Comparison of ENCODE assay signal across 2 cellular contexts in the genomic region with DNA sequence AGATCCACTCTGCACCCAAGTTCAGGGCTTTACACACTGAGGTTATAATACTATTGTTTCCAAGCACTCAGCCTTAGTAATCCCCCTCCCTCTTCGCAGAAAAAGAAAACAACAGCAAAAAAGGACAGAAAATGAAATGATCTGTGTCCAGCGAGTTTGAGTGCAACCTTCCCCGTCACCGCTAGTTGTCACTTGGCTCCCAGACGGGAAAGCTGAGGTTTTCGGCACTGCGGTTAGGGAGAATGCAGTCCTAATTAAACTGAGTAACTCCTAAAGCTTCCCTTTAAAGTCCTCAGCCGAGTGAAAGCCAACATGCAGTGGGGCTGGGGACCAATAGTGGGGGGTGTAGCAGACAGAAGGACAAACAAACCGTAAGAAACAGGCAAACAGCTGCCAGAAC.
TF ChIP-seq lines count a peak whose summit lies in the region.

No MANE protein-coding gene starts in this region.

TF ChIP-seq in K562, 482 proteins besides CTCF, POLR2A, EP300 and RAD21 (continued from another document):
- TF ChIP-seq KLF1 (tag; IDR thresholded peaks at IDR 0.05) (no peak), ESRRA (IDR thresholded peaks at IDR 0.05; ENCODE audit: borderline replicate concordance, low read depth) (no peak), RNF2 (IDR thresholded peaks at IDR 0.05) (no peak), FOXA1 (IDR thresholded peaks at IDR 0.05; ENCODE audit: borderline replicate concordance) (no peak), ZNF561 (CRISPR knock-in tag; conservative IDR thresholded peaks at IDR 0.05) (no peak), HMG20A (CRISPR knock-in tag; conservative IDR thresholded peaks at IDR 0.05) (no peak), ILK (tag; IDR thresholded peaks at IDR 0.05; ENCODE audit: borderline replicate concordance, low read depth) (no peak), U2AF2 (optimal IDR thresholded peaks at IDR 0.05; ENCODE audit: low read depth, low read length) (no peak)
- TF ChIP-seq, protein P1, sequence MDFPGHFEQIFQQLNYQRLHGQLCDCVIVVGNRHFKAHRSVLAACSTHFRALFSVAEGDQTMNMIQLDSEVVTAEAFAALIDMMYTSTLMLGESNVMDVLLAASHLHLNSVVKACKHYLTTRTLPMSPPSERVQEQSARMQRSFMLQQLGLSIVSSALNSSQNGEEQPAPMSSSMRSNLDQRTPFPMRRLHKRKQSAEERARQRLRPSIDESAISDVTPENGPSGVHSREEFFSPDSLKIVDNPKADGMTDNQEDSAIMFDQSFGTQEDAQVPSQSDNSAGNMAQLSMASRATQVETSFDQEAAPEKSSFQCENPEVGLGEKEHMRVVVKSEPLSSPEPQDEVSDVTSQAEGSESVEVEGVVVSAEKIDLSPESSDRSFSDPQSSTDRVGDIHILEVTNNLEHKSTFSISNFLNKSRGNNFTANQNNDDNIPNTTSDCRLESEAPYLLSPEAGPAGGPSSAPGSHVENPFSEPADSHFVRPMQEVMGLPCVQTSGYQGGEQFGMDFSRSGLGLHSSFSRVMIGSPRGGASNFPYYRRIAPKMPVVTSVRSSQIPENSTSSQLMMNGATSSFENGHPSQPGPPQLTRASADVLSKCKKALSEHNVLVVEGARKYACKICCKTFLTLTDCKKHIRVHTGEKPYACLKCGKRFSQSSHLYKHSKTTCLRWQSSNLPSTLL (IDR thresholded peaks at IDR 0.05): no peak
- TF ChIP-seq, protein P2, sequence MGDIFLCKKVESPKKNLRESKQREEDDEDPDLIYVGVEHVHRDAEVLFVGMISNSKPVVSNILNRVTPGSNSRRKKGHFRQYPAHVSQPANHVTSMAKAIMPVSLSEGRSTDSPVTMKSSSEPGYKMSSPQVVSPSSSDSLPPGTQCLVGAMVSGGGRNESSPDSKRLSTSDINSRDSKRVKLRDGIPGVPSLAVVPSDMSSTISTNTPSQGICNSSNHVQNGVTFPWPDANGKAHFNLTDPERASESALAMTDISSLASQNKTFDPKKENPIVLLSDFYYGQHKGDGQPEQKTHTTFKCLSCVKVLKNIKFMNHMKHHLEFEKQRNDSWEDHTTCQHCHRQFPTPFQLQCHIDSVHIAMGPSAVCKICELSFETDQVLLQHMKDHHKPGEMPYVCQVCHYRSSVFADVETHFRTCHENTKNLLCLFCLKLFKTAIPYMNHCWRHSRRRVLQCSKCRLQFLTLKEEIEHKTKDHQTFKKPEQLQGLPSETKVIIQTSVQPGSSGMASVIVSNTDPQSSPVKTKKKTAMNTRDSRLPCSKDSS (IDR thresholded peaks at IDR 0.05; ENCODE audit: low read depth, partially characterized antibody): no peak
- TF ChIP-seq, protein P3, sequence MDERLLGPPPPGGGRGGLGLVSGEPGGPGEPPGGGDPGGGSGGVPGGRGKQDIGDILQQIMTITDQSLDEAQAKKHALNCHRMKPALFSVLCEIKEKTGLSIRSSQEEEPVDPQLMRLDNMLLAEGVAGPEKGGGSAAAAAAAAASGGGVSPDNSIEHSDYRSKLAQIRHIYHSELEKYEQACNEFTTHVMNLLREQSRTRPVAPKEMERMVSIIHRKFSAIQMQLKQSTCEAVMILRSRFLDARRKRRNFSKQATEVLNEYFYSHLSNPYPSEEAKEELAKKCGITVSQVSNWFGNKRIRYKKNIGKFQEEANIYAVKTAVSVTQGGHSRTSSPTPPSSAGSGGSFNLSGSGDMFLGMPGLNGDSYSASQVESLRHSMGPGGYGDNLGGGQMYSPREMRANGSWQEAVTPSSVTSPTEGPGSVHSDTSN (CRISPR knock-in tag; IDR thresholded peaks at IDR 0.05; ENCODE audit: low read depth): no peak
- TF ChIP-seq, protein P3 (tag; conservative IDR thresholded peaks at IDR 0.05; ENCODE audit: low read depth): no peak
- TF ChIP-seq, protein P4, sequence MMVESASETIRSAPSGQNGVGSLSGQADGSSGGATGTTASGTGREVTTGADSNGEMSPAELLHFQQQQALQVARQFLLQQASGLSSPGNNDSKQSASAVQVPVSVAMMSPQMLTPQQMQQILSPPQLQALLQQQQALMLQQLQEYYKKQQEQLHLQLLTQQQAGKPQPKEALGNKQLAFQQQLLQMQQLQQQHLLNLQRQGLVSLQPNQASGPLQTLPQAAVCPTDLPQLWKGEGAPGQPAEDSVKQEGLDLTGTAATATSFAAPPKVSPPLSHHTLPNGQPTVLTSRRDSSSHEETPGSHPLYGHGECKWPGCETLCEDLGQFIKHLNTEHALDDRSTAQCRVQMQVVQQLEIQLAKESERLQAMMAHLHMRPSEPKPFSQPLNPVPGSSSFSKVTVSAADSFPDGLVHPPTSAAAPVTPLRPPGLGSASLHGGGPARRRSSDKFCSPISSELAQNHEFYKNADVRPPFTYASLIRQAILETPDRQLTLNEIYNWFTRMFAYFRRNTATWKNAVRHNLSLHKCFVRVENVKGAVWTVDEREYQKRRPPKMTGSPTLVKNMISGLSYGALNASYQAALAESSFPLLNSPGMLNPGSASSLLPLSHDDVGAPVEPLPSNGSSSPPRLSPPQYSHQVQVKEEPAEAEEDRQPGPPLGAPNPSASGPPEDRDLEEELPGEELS (CRISPR knock-in tag; IDR thresholded peaks at IDR 0.05; ENCODE audit: borderline replicate concordance): no peak

TF ChIP-seq in liver, 16 proteins besides CTCF, POLR2A, EP300 and RAD21 (continued from another document):
- TF ChIP-seq, protein P5, sequence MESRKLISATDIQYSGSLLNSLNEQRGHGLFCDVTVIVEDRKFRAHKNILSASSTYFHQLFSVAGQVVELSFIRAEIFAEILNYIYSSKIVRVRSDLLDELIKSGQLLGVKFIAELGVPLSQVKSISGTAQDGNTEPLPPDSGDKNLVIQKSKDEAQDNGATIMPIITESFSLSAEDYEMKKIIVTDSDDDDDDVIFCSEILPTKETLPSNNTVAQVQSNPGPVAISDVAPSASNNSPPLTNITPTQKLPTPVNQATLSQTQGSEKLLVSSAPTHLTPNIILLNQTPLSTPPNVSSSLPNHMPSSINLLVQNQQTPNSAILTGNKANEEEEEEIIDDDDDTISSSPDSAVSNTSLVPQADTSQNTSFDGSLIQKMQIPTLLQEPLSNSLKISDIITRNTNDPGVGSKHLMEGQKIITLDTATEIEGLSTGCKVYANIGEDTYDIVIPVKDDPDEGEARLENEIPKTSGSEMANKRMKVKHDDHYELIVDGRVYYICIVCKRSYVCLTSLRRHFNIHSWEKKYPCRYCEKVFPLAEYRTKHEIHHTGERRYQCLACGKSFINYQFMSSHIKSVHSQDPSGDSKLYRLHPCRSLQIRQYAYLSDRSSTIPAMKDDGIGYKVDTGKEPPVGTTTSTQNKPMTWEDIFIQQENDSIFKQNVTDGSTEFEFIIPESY (IDR thresholded peaks at IDR 0.05): no peak
- TF ChIP-seq, protein P6, sequence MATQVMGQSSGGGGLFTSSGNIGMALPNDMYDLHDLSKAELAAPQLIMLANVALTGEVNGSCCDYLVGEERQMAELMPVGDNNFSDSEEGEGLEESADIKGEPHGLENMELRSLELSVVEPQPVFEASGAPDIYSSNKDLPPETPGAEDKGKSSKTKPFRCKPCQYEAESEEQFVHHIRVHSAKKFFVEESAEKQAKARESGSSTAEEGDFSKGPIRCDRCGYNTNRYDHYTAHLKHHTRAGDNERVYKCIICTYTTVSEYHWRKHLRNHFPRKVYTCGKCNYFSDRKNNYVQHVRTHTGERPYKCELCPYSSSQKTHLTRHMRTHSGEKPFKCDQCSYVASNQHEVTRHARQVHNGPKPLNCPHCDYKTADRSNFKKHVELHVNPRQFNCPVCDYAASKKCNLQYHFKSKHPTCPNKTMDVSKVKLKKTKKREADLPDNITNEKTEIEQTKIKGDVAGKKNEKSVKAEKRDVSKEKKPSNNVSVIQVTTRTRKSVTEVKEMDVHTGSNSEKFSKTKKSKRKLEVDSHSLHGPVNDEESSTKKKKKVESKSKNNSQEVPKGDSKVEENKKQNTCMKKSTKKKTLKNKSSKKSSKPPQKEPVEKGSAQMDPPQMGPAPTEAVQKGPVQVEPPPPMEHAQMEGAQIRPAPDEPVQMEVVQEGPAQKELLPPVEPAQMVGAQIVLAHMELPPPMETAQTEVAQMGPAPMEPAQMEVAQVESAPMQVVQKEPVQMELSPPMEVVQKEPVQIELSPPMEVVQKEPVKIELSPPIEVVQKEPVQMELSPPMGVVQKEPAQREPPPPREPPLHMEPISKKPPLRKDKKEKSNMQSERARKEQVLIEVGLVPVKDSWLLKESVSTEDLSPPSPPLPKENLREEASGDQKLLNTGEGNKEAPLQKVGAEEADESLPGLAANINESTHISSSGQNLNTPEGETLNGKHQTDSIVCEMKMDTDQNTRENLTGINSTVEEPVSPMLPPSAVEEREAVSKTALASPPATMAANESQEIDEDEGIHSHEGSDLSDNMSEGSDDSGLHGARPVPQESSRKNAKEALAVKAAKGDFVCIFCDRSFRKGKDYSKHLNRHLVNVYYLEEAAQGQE (IDR thresholded peaks at IDR 0.05): no peak
- TF ChIP-seq HNF4A (conservative IDR thresholded peaks at IDR 0.05) (no peak), RXRA (IDR thresholded peaks at IDR 0.05) (no peak), FOXA1 (IDR thresholded peaks at IDR 0.05) (no peak), EGR1 (IDR thresholded peaks at IDR 0.05; ENCODE audit: low read depth in 2 of 2) (no peak)
